ENCODE assay signal across 15 cellular contexts in genomic region chr3:40766396-40766795, GRCh38.
A peak's percentile ranks its signal among the peaks of the same experiment; 100 is the strongest.
DNase-seq lines count a peak whose midpoint lies in the region; ATAC-seq and TF ChIP-seq lines count a peak whose summit lies in the region.
"Had no signal": no experiment of that assay in that cellular context is flagged by ENCODE, and none has a peak within 500 bp of the region (broad histone marks: within the 10 kb centered on the region; RNA-seq: fewer than 3 reads in every experiment).

No MANE protein-coding gene starts in this region.

- no peak overlapping the region for H3K4me3 Mint-ChIP-seq in stimulated activated effector memory CD8-positive, alpha-beta T cell treated with anti-CD3 and anti-CD28 coated beads, Interleukin-12 subunit alpha, Interleukin-12 subunit beta, amount 100 ng/mL, for 72 hours
- H3K4me3 Mint-ChIP-seq: activated naive CD4-positive, alpha-beta T cell treated with anti-CD3 and anti-CD28 coated beads, Interleukin-2, amount 50 U/mL, for 24 hours; neural progenitor cell had no signal

- H3K9me3 Mint-ChIP-seq in stimulated activated effector memory CD8-positive, alpha-beta T cell treated with anti-CD3 and anti-CD28 coated beads, Interleukin-12 subunit alpha, Interleukin-12 subunit beta, amount 100 ng/mL, for 72 hours: peaks cover 4% of the 10 kb centered on the region
- H3K9me3 Mint-ChIP-seq: activated naive CD4-positive, alpha-beta T cell treated with anti-CD3 and anti-CD28 coated beads, Interleukin-2, amount 50 U/mL, for 24 hours had no signal

- H3K36me3 Mint-ChIP-seq in stimulated activated effector memory CD8-positive, alpha-beta T cell treated with anti-CD3 and anti-CD28 coated beads, Interleukin-12 subunit alpha, Interleukin-12 subunit beta, amount 100 ng/mL, for 72 hours: no peaks in the 10 kb centered on the region
- H3K36me3 Mint-ChIP-seq: activated naive CD4-positive, alpha-beta T cell treated with anti-CD3 and anti-CD28 coated beads, Interleukin-2, amount 50 U/mL, for 24 hours; neural progenitor cell had no signal

- no peak overlapping the region for H3K27ac Mint-ChIP-seq in stimulated activated effector memory CD8-positive, alpha-beta T cell treated with anti-CD3 and anti-CD28 coated beads, Interleukin-12 subunit alpha, Interleukin-12 subunit beta, amount 100 ng/mL, for 72 hours
- H3K27ac Mint-ChIP-seq: activated naive CD4-positive, alpha-beta T cell treated with anti-CD3 and anti-CD28 coated beads, Interleukin-2, amount 50 U/mL, for 24 hours; neural progenitor cell had no signal

- no peak for TF ChIP-seq CTCF in tibial artery (IDR thresholded peaks at IDR 0.05)

- H3K27ac ChIP-seq in tibial artery: peak overlapping the region; percentile 54 to 63
- H3K27ac ChIP-seq: BLaER1 treated with 17β-estradiol and CSF1 and Interleukin-3, amounts not matched to agents 10 nM and 100 nM; breast epithelium; neural progenitor cell; thyroid gland had no signal

- peaks cover 0 to 43% (median 34%) of the 10 kb centered on the region in 4 donors for H3K4me1 ChIP-seq in tibial artery
- H3K4me1 ChIP-seq: breast epithelium, thyroid gland had no signal

- DNase-seq in tibial artery: no peak
- DNase-seq in NCI-H2029 (lab: John Stamatoyannopoulos, UW): no peak
- DNase-seq in NCI-H146 (lab: John Stamatoyannopoulos, UW): no peak
- DNase-seq in stimulated activated effector memory CD8-positive, alpha-beta T cell treated with anti-CD3 and anti-CD28 coated beads, Interleukin-12 subunit alpha, Interleukin-12 subunit beta, amount 100 ng/mL, for 72 hours (ENCODE audit: low spot score in 2 of 2): no peak
- DNase-seq: activated CD4-positive, alpha-beta T cell treated with anti-CD3 and anti-CD28 coated beads for 48 hours; mesendoderm; NCI-H1694 had no signal

- peaks cover 8% of the 10 kb centered on the region for H3K4me1 Mint-ChIP-seq in stimulated activated effector memory CD8-positive, alpha-beta T cell treated with anti-CD3 and anti-CD28 coated beads, Interleukin-12 subunit alpha, Interleukin-12 subunit beta, amount 100 ng/mL, for 72 hours
- H3K4me1 Mint-ChIP-seq: activated naive CD4-positive, alpha-beta T cell treated with anti-CD3 and anti-CD28 coated beads, Interleukin-2, amount 50 U/mL, for 24 hours; neural progenitor cell had no signal

- peak overlapping the region in 1 of 2 donors; percentile 32 for H3K4me3 ChIP-seq in tibial artery
- H3K4me3 ChIP-seq: BLaER1 treated with 17β-estradiol and CSF1 and Interleukin-3, amounts not matched to agents 10 nM and 100 nM; breast epithelium; neural progenitor cell; thyroid gland had no signal

- intact Hi-C loops in tibial artery (cut with DNase I; ENCODE audit: low total_unique reads): no loop called here

- ATAC-seq in GM21381 (IDR thresholded peaks at IDR 0.05; ENCODE audit: unreplicated experiment): peak; percentile 49
- peak; percentile 40 for ATAC-seq in HG02884 (IDR thresholded peaks at IDR 0.05; ENCODE audit: unreplicated experiment)
- peak; percentile 25 for ATAC-seq in HG03469 (IDR thresholded peaks at IDR 0.05; ENCODE audit: unreplicated experiment)
- ATAC-seq in stimulated activated effector memory CD8-positive, alpha-beta T cell treated with anti-CD3 and anti-CD28 coated beads, Interleukin-12 subunit alpha, Interleukin-12 subunit beta, amount 100 ng/mL, for 72 hours: no peak

- no peaks in the 10 kb centered on the region for H3K36me3 ChIP-seq in tibial artery
- H3K36me3 ChIP-seq: BLaER1 treated with 17β-estradiol and CSF1 and Interleukin-3, amounts not matched to agents 10 nM and 100 nM; breast epithelium; neural progenitor cell; thyroid gland had no signal

- no peaks in the 10 kb centered on the region for H3K27me3 ChIP-seq in tibial artery
- H3K27me3 ChIP-seq: BLaER1 treated with 17β-estradiol and CSF1 and Interleukin-3, amounts not matched to agents 10 nM and 100 nM; breast epithelium; neural progenitor cell; thyroid gland had no signal

- H3K9me3 ChIP-seq in tibial artery: no peaks in the 10 kb centered on the region
- H3K9me3 ChIP-seq: thyroid gland had no signal
